Comparison of ENCODE assay signal across 34 cellular contexts in genomic region chr6:156910938-156911337, GRCh38.
DNase-seq lines count a peak whose midpoint lies in the region; ATAC-seq, FAIRE-seq and TF ChIP-seq lines count a peak whose summit lies in the region.
"Had no signal": no experiment of that assay in that cellular context is flagged by ENCODE, and none has a peak within 500 bp of the region (broad histone marks: within the 10 kb centered on the region; RNA-seq: fewer than 3 reads in every experiment).

No MANE protein-coding gene starts in this region.

- SMC1A ChIA-PET in GM12878 (lab: Charles Lee; ENCODE audit: uncharacterized antibody, unreplicated experiment): interaction anchor here (0.9 to 2.7 kb wide), 11 partner anchors 8 to 128 kb away, joined by 3 to 12 read pairs (median 4); no protein-coding TSS in a partner anchor

- TF ChIP-seq EP300 in GM12878 (IDR thresholded peaks at IDR 0.05; ENCODE audit: borderline replicate concordance in 1 of 2, control insufficient read depth in 1 of 2, low read depth in 2 of 2, low read length in 2 of 2): no peak

- POLR2A ChIA-PET in GM12878 (lab: Charles Lee): interaction anchor here (0.6 to 0.8 kb wide), 6 partner anchors 8 to 269 kb away, joined by 3 to 6 read pairs (median 4); no protein-coding TSS in a partner anchor

- H3K9ac ChIP-seq in GM12878 (ENCODE audit: control insufficient read depth, insufficient read depth, low read length): no peak overlapping the region

- H3K27ac ChIP-seq in GM12878 (ENCODE audit: control insufficient read depth, insufficient read depth): no peak overlapping the region
- H3K27ac ChIP-seq in foreskin keratinocyte: no peak overlapping the region
- H3K27ac ChIP-seq: dorsolateral prefrontal cortex, heart right ventricle, HL-60, neutrophil, sigmoid colon, SJCRH30, testis had no signal

- in situ Hi-C loops in GM12878 (cut with MboI): no loop called here

- no peak overlapping the region for H3K4me3 ChIP-seq in GM12878
- H3K4me3 ChIP-seq: dorsolateral prefrontal cortex, heart right ventricle, sigmoid colon, SJCRH30, testis had no signal

- no peak for TF ChIP-seq POLR2A in GM12878 (IDR thresholded peaks at IDR 0.05; ENCODE audit: low read depth, low read length)

- peak; percentile 4 for DNase-seq in ELR (ENCODE audit: low read depth)
- peak; percentile 38 for DNase-seq in LHCN-M2 (ENCODE audit: low read depth)
- DNase-seq in GM12878 (ENCODE audit: low read depth, low spot score): no peak
- DNase-seq in foreskin keratinocyte: no peak
- DNase-seq in inferior parietal cortex (ENCODE audit: extremely low spot score): no peak
- no peak for DNase-seq in cerebellar cortex (ENCODE audit: low spot score)
- DNase-seq: ACHN; activated CD4-positive, alpha-beta memory T cell treated with anti-CD3 and anti-CD28 coated beads, Interleukin-2, amount 10 ng/mL, durations not matched to agents 7 days and 5 days; activated CD8-positive, alpha-beta memory T cell treated with anti-CD3 and anti-CD28 coated beads, Interleukin-2, amount 50 U/mL, for 48 hours; BE2C; central memory CD4-positive, alpha-beta T cell; dorsolateral prefrontal cortex; GF-D8; heart right ventricle; left colon; NCI-H1105; NCI-H2029 treated with DMSO at 0.1 percent for 48 hours; NCI-H2227 treated with DMSO at 0.1 percent for 48 hours; NCI-H69; sigmoid colon; SJCRH30; stimulated activated CD4-positive, alpha-beta T cell treated with anti-CD3 and anti-CD28 coated beads, Interleukin-15, amount 100 ng/mL, for 24 hours; stimulated activated naive CD4-positive, alpha-beta T cell; T-cell; testis had no signal

- no peak for TF ChIP-seq RAD21 in GM12878 (IDR thresholded peaks at IDR 0.05; ENCODE audit: insufficient read depth, low read depth, low read length)

- BruUV-seq in GM12878 (replicated peaks; lab: Mats Ljungman, UMichigan): no TSS peak

- RAD21 ChIA-PET in GM12878 (lab: Charles Lee; ENCODE audit: unreplicated experiment): interaction anchor here (0.6 to 2.1 kb wide), 5 partner anchors 12 to 44 kb away, joined by 3 to 8 read pairs (median 3); no protein-coding TSS in a partner anchor

- CTCF ChIA-PET in GM12878 (lab: Yijun Ruan, JAX): interaction anchor here (0.7 to 1.4 kb wide), 5 partner anchors 9 to 126 kb away, joined by 3 to 7 read pairs (median 3); no protein-coding TSS in a partner anchor

- H3K4me3 Mint-ChIP-seq in stimulated activated memory B cell treated with anti-CD40 and anti-IgM and Interleukin-4, amounts not matched to agents 10 μg/mL and 1 μg/mL and 100 μg/mL, for 72 hours: no peak overlapping the region
- H3K4me3 Mint-ChIP-seq: activated CD4-positive, alpha-beta memory T cell treated with anti-CD3 and anti-CD28 coated beads, Interleukin-2, amount 10 ng/mL, durations not matched to agents 7 days and 5 days; activated naive CD8-positive, alpha-beta T cell; T-cell had no signal

- TF ChIP-seq CTCF in GM12878 (IDR thresholded peaks at IDR 0.05 in 2 of 3, conservative IDR thresholded peaks at IDR 0.05 in 1 of 3; ENCODE audit: control insufficient read depth in 2 of 3, extremely low read depth in 1 of 3, insufficient read depth in 1 of 3, low read depth in 3 of 3, low read length in 3 of 3) (no peak), foreskin keratinocyte (conservative IDR thresholded peaks at IDR 0.05) (no peak)

- peaks cover 73% of the 10 kb centered on the region for H3K4me1 Mint-ChIP-seq in stimulated activated memory B cell treated with anti-CD40 and anti-IgM and Interleukin-4, amounts not matched to agents 10 μg/mL and 1 μg/mL and 100 μg/mL, for 72 hours

- 91% methylated on average over 1 of the region's 1 CpG for WGBS in GM12878 (ENCODE audit: insufficient coverage, insufficient replicate concordance, low lambda C conversion rate, missing lambda C conversion rate)

- H3K27me3 ChIP-seq in GM12878 (replicated peaks in 1 of 2; ENCODE audit: control insufficient read depth in 2 of 2, insufficient read depth in 2 of 2, low read length in 1 of 2) (no peaks in the 10 kb centered on the region), foreskin keratinocyte (no peaks in the 10 kb centered on the region)
- H3K27me3 ChIP-seq: BE2C, dorsolateral prefrontal cortex, heart right ventricle, neutrophil, sigmoid colon, SJCRH30, testis had no signal

- H2AFZ ChIP-seq in GM12878 (ENCODE audit: control insufficient read depth, low read depth, low read length): no peak overlapping the region

- ATAC-seq in GM12878 (no peak), foreskin keratinocyte (peak; percentile 52), GM18511 (IDR thresholded peaks at IDR 0.05; ENCODE audit: unreplicated experiment) (no peak)
- no peak for ATAC-seq in stimulated activated memory B cell treated with anti-CD40 and anti-IgM and Interleukin-4, amounts not matched to agents 10 μg/mL and 1 μg/mL and 100 μg/mL, for 72 hours
- ATAC-seq: HCT116, heart right ventricle, left colon had no signal

- intact Hi-C loops in GM12878 (cut with micrococcal nuclease; ENCODE audit: unreplicated experiment): no loop called here

- no peak for FAIRE-seq in GM12878 (lab: Jason Lieb, UNC)
- FAIRE-seq: RCC 7860 had no signal

- H3K4me2 ChIP-seq in GM12878 (ENCODE audit: control insufficient read depth, insufficient read depth): no peak overlapping the region

- peaks cover 37% of the 10 kb centered on the region for H3K79me2 ChIP-seq in GM12878 (ENCODE audit: control insufficient read depth, insufficient read depth, low read length)

- no peaks in the 10 kb centered on the region for H3K9me3 ChIP-seq in GM12878 (replicated peaks; ENCODE audit: control insufficient read depth, insufficient read depth, low read length)
- H3K9me3 ChIP-seq: BE2C, heart right ventricle, neutrophil, sigmoid colon, SJCRH30, testis had no signal

- 0 out of 2 replicates have a peak, but pooled peaks cover 3% of the 10 kb centered on the region for H3K4me1 ChIP-seq in GM12878 (ENCODE audit: control insufficient read depth, insufficient read depth, low read length)
- H3K4me1 ChIP-seq in foreskin keratinocyte: no peaks in the 10 kb centered on the region
- H3K4me1 ChIP-seq: SJCRH30, testis had no signal

- no peak overlapping the region for H3K27ac Mint-ChIP-seq in stimulated activated memory B cell treated with anti-CD40 and anti-IgM and Interleukin-4, amounts not matched to agents 10 μg/mL and 1 μg/mL and 100 μg/mL, for 72 hours
- H3K27ac Mint-ChIP-seq: activated CD4-positive, alpha-beta memory T cell treated with anti-CD3 and anti-CD28 coated beads, Interleukin-2, amount 10 ng/mL, durations not matched to agents 7 days and 5 days; activated naive CD8-positive, alpha-beta T cell; progenitor cell of endocrine pancreas had no signal

- peaks cover 51% of the 10 kb centered on the region for H3K36me3 Mint-ChIP-seq in stimulated activated memory B cell treated with anti-CD40 and anti-IgM and Interleukin-4, amounts not matched to agents 10 μg/mL and 1 μg/mL and 100 μg/mL, for 72 hours

- H3K9me3 Mint-ChIP-seq in stimulated activated memory B cell treated with anti-CD40 and anti-IgM and Interleukin-4, amounts not matched to agents 10 μg/mL and 1 μg/mL and 100 μg/mL, for 72 hours: peaks cover 4% of the 10 kb centered on the region
- H3K9me3 Mint-ChIP-seq: activated CD4-positive, alpha-beta memory T cell treated with anti-CD3 and anti-CD28 coated beads, Interleukin-2, amount 10 ng/mL, durations not matched to agents 7 days and 5 days; activated T-helper 2 cell treated with anti-CD3 and anti-CD28 coated beads, Interferon-gamma antibody, Interleukin-2, Interleukin-4, amounts not matched to agents 10 μg/mL and 5 μg/mL and 100 μg/mL, durations not matched to agents 14 hours and 24 hours and 36 hours; T-cell had no signal

- no peaks in the 10 kb centered on the region for H3K27me3 Mint-ChIP-seq in stimulated activated memory B cell treated with anti-CD40 and anti-IgM and Interleukin-4, amounts not matched to agents 10 μg/mL and 1 μg/mL and 100 μg/mL, for 72 hours
- H3K27me3 Mint-ChIP-seq: activated CD4-positive, alpha-beta memory T cell treated with anti-CD3 and anti-CD28 coated beads, Interleukin-2, amount 10 ng/mL, durations not matched to agents 7 days and 5 days; activated naive CD8-positive, alpha-beta T cell; progenitor cell of endocrine pancreas; T-cell had no signal

- H3K36me3 ChIP-seq in GM12878 (ENCODE audit: control insufficient read depth in 2 of 2, insufficient read depth in 2 of 2, low read length in 1 of 2): no peaks in the 10 kb centered on the region; a peak in 1 of 4 replicates
- H3K36me3 ChIP-seq: BE2C, neutrophil, sigmoid colon, SJCRH30 had no signal

- no peaks in the 10 kb centered on the region for H4K20me1 ChIP-seq in GM12878 (ENCODE audit: control insufficient read depth, insufficient read depth)

TF ChIP-seq in GM12878, 131 proteins besides CTCF, POLR2A, EP300 and RAD21 (continues in another document):
- no peak for TF ChIP-seq ZNF207 (IDR thresholded peaks at IDR 0.05; ENCODE audit: borderline replicate concordance)
- TF ChIP-seq ZNF687 (IDR thresholded peaks at IDR 0.05): no peak
- no peak for TF ChIP-seq KLF5 (IDR thresholded peaks at IDR 0.05; ENCODE audit: partially characterized antibody)
- TF ChIP-seq BMI1 (IDR thresholded peaks at IDR 0.05; ENCODE audit: borderline replicate concordance): no peak

Comparison
In these comparisons a context has a peak if more than half of its experiments do, and no peak if none do; other contexts are left out.
1. DNase-seq: peak in ELR (single experiment) and LHCN-M2 (single experiment); none in GM12878 (single experiment), foreskin keratinocyte (0 of 2), inferior parietal cortex (single experiment) and cerebellar cortex (single experiment).